Comparison of ENCODE assay signal across 1 cellular context in the genomic region with DNA sequence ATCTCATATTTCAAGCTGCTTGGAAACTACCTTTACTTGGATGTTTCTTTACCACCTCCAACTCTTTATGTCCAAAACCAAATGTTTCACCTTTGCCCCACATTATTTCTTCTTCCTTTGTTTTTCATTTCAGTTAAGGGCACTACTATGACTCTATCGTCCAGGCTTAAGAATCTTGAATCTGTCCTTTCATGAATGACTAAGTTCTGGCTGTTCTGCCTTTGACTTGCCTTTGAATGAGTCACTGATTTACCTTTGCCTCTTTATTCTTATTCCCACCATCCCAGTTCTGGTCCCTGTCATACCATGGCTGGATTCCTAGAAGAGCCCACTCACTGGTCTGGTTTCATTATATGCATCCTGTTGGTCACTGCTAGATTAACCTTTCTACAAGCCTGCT.
TF ChIP-seq lines count a peak whose summit lies in the region.

No MANE protein-coding gene starts in this region.

TF ChIP-seq in GM23338, 12 proteins besides CTCF, POLR2A, EP300 and RAD21:
- TF ChIP-seq CREB1 (CRISPR knock-in tag; IDR thresholded peaks at IDR 0.05; ENCODE audit: low read depth), result no peak
- TF ChIP-seq EZH2 (IDR thresholded peaks at IDR 0.05; ENCODE audit: low read depth, unreplicated experiment), result no peak
- no peak for TF ChIP-seq ZNF114 (CRISPR knock-in tag; IDR thresholded peaks at IDR 0.05)
- TF ChIP-seq EZH2phosphoT487 (IDR thresholded peaks at IDR 0.05; ENCODE audit: unreplicated experiment), result no peak
- TF ChIP-seq ZNF331 (CRISPR knock-in tag; IDR thresholded peaks at IDR 0.05; ENCODE audit: low read depth), result no peak
- TF ChIP-seq, protein P1, sequence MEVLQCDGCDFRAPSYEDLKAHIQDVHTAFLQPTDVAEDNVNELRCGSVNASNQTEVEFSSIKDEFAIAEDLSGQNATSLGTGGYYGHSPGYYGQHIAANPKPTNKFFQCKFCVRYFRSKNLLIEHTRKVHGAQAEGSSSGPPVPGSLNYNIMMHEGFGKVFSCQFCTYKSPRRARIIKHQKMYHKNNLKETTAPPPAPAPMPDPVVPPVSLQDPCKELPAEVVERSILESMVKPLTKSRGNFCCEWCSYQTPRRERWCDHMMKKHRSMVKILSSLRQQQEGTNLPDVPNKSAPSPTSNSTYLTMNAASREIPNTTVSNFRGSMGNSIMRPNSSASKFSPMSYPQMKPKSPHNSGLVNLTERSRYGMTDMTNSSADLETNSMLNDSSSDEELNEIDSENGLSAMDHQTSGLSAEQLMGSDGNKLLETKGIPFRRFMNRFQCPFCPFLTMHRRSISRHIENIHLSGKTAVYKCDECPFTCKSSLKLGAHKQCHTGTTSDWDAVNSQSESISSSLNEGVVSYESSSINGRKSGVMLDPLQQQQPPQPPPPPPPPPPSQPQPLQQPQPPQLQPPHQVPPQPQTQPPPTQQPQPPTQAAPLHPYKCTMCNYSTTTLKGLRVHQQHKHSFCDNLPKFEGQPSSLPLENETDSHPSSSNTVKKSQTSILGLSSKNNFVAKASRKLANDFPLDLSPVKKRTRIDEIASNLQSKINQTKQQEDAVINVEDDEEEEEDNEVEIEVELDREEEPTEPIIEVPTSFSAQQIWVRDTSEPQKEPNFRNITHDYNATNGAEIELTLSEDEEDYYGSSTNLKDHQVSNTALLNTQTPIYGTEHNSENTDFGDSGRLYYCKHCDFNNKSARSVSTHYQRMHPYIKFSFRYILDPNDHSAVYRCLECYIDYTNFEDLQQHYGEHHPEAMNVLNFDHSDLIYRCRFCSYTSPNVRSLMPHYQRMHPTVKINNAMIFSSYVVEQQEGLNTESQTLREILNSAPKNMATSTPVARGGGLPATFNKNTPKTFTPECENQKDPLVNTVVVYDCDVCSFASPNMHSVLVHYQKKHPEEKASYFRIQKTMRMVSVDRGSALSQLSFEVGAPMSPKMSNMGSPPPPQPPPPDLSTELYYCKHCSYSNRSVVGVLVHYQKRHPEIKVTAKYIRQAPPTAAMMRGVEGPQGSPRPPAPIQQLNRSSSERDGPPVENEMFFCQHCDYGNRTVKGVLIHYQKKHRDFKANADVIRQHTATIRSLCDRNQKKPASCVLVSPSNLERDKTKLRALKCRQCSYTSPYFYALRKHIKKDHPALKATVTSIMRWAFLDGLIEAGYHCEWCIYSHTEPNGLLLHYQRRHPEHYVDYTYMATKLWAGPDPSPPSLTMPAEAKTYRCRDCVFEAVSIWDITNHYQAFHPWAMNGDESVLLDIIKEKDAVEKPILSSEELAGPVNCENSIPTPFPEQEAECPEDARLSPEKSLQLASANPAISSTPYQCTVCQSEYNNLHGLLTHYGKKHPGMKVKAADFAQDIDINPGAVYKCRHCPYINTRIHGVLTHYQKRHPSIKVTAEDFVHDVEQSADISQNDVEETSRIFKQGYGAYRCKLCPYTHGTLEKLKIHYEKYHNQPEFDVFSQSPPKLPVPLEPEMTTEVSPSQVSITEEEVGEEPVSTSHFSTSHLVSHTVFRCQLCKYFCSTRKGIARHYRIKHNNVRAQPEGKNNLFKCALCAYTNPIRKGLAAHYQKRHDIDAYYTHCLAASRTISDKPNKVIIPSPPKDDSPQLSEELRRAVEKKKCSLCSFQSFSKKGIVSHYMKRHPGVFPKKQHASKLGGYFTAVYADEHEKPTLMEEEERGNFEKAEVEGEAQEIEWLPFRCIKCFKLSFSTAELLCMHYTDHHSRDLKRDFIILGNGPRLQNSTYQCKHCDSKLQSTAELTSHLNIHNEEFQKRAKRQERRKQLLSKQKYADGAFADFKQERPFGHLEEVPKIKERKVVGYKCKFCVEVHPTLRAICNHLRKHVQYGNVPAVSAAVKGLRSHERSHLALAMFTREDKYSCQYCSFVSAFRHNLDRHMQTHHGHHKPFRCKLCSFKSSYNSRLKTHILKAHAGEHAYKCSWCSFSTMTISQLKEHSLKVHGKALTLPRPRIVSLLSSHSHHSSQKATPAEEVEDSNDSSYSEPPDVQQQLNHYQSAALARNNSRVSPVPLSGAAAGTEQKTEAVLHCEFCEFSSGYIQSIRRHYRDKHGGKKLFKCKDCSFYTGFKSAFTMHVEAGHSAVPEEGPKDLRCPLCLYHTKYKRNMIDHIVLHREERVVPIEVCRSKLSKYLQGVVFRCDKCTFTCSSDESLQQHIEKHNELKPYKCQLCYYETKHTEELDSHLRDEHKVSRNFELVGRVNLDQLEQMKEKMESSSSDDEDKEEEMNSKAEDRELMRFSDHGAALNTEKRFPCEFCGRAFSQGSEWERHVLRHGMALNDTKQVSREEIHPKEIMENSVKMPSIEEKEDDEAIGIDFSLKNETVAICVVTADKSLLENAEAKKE (CRISPR knock-in tag; IDR thresholded peaks at IDR 0.05), result no peak
- no peak for TF ChIP-seq JUNB (IDR thresholded peaks at IDR 0.05; ENCODE audit: unreplicated experiment)
- no peak for TF ChIP-seq STAT1 (IDR thresholded peaks at IDR 0.05; ENCODE audit: unreplicated experiment)
- TF ChIP-seq, protein P2, sequence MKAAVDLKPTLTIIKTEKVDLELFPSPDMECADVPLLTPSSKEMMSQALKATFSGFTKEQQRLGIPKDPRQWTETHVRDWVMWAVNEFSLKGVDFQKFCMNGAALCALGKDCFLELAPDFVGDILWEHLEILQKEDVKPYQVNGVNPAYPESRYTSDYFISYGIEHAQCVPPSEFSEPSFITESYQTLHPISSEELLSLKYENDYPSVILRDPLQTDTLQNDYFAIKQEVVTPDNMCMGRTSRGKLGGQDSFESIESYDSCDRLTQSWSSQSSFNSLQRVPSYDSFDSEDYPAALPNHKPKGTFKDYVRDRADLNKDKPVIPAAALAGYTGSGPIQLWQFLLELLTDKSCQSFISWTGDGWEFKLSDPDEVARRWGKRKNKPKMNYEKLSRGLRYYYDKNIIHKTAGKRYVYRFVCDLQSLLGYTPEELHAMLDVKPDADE (IDR thresholded peaks at IDR 0.05), result no peak
- TF ChIP-seq, protein P3, sequence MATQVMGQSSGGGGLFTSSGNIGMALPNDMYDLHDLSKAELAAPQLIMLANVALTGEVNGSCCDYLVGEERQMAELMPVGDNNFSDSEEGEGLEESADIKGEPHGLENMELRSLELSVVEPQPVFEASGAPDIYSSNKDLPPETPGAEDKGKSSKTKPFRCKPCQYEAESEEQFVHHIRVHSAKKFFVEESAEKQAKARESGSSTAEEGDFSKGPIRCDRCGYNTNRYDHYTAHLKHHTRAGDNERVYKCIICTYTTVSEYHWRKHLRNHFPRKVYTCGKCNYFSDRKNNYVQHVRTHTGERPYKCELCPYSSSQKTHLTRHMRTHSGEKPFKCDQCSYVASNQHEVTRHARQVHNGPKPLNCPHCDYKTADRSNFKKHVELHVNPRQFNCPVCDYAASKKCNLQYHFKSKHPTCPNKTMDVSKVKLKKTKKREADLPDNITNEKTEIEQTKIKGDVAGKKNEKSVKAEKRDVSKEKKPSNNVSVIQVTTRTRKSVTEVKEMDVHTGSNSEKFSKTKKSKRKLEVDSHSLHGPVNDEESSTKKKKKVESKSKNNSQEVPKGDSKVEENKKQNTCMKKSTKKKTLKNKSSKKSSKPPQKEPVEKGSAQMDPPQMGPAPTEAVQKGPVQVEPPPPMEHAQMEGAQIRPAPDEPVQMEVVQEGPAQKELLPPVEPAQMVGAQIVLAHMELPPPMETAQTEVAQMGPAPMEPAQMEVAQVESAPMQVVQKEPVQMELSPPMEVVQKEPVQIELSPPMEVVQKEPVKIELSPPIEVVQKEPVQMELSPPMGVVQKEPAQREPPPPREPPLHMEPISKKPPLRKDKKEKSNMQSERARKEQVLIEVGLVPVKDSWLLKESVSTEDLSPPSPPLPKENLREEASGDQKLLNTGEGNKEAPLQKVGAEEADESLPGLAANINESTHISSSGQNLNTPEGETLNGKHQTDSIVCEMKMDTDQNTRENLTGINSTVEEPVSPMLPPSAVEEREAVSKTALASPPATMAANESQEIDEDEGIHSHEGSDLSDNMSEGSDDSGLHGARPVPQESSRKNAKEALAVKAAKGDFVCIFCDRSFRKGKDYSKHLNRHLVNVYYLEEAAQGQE (IDR thresholded peaks at IDR 0.05; ENCODE audit: unreplicated experiment), result no peak
- TF ChIP-seq POLR2AphosphoS5 (IDR thresholded peaks at IDR 0.05; ENCODE audit: low read depth), result no peak
- TF ChIP-seq NANOG (IDR thresholded peaks at IDR 0.05; ENCODE audit: borderline replicate concordance), result no peak
